In the genomic region with DNA sequence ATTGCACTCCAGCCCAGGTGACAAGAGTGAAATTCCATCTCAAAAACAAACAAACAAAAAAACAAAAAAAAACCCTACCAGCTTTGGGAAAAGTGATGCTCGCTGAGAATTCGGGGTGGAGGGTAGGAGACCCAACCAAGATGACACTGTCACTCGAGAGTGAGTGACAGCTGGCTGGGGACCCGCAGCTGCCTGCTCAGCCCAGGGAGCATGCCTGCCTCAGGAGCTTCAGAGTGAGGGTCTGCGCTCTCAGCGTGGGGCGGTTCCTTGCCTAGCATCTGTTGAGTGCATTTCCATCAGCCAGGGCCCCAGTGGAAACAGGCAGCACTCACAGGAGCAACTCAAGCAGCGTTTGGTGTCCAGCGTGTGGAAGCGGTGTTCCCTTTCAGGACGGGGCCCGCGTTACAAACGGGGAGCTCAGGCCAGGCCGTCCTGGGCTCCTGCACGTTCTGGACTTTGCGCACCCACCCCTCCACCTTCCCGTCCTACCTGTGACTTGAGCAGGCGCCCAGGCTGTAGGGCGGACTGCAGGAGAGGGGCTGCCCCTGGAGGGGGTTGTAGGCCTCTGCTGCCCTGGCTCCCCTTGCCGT, we compare ENCODE assay signal across 2 cellular contexts.
A peak's percentile ranks its signal among the peaks of the same experiment; 100 is the strongest.
TF ChIP-seq lines count a peak whose summit lies in the region.

No MANE protein-coding gene starts in this region.

TF ChIP-seq in A549, 52 proteins besides CTCF, POLR2A, EP300 and RAD21:
- no peak for TF ChIP-seq ZNF302 (CRISPR knock-in tag; IDR thresholded peaks at IDR 0.05)
- no peak for TF ChIP-seq HEYL (CRISPR knock-in tag; IDR thresholded peaks at IDR 0.05)
- TF ChIP-seq ZSCAN20 (CRISPR knock-in tag; IDR thresholded peaks at IDR 0.05): no peak
- TF ChIP-seq PHF8 (IDR thresholded peaks at IDR 0.05; ENCODE audit: borderline replicate concordance, low read depth): no peak
- TF ChIP-seq, protein P1, sequence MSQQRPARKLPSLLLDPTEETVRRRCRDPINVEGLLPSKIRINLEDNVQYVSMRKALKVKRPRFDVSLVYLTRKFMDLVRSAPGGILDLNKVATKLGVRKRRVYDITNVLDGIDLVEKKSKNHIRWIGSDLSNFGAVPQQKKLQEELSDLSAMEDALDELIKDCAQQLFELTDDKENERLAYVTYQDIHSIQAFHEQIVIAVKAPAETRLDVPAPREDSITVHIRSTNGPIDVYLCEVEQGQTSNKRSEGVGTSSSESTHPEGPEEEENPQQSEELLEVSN (IDR thresholded peaks at IDR 0.05; ENCODE audit: borderline replicate concordance, low read depth): no peak
- TF ChIP-seq, protein P2, sequence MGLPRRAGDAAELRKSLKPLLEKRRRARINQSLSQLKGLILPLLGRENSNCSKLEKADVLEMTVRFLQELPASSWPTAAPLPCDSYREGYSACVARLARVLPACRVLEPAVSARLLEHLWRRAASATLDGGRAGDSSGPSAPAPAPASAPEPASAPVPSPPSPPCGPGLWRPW (IDR thresholded peaks at IDR 0.05): no peak
- TF ChIP-seq, protein P3, sequence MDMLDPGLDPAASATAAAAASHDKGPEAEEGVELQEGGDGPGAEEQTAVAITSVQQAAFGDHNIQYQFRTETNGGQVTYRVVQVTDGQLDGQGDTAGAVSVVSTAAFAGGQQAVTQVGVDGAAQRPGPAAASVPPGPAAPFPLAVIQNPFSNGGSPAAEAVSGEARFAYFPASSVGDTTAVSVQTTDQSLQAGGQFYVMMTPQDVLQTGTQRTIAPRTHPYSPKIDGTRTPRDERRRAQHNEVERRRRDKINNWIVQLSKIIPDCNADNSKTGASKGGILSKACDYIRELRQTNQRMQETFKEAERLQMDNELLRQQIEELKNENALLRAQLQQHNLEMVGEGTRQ (IDR thresholded peaks at IDR 0.05): no peak
TF ChIP-seq in A549: peak in this region for 0.

TF ChIP-seq in GM12878, 131 proteins besides CTCF, POLR2A, EP300 and RAD21:
- TF ChIP-seq ZNF384 (IDR thresholded peaks at IDR 0.05; ENCODE audit: borderline replicate concordance, low read depth, low read length) (no peak), NR2C1 (IDR thresholded peaks at IDR 0.05) (no peak), ZNF207 (IDR thresholded peaks at IDR 0.05; ENCODE audit: borderline replicate concordance) (no peak), SUZ12 (IDR thresholded peaks at IDR 0.05; ENCODE audit: unreplicated experiment) (no peak), TARDBP (IDR thresholded peaks at IDR 0.05; ENCODE audit: borderline replicate concordance) (no peak), BACH1 (IDR thresholded peaks at IDR 0.05; ENCODE audit: borderline replicate concordance) (no peak)
- TF ChIP-seq, protein P4, sequence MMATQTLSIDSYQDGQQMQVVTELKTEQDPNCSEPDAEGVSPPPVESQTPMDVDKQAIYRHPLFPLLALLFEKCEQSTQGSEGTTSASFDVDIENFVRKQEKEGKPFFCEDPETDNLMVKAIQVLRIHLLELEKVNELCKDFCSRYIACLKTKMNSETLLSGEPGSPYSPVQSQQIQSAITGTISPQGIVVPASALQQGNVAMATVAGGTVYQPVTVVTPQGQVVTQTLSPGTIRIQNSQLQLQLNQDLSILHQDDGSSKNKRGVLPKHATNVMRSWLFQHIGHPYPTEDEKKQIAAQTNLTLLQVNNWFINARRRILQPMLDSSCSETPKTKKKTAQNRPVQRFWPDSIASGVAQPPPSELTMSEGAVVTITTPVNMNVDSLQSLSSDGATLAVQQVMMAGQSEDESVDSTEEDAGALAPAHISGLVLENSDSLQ (IDR thresholded peaks at IDR 0.05): peak; percentile 22; the same call in 1 of the 2 replicates
- TF ChIP-seq, protein P5, sequence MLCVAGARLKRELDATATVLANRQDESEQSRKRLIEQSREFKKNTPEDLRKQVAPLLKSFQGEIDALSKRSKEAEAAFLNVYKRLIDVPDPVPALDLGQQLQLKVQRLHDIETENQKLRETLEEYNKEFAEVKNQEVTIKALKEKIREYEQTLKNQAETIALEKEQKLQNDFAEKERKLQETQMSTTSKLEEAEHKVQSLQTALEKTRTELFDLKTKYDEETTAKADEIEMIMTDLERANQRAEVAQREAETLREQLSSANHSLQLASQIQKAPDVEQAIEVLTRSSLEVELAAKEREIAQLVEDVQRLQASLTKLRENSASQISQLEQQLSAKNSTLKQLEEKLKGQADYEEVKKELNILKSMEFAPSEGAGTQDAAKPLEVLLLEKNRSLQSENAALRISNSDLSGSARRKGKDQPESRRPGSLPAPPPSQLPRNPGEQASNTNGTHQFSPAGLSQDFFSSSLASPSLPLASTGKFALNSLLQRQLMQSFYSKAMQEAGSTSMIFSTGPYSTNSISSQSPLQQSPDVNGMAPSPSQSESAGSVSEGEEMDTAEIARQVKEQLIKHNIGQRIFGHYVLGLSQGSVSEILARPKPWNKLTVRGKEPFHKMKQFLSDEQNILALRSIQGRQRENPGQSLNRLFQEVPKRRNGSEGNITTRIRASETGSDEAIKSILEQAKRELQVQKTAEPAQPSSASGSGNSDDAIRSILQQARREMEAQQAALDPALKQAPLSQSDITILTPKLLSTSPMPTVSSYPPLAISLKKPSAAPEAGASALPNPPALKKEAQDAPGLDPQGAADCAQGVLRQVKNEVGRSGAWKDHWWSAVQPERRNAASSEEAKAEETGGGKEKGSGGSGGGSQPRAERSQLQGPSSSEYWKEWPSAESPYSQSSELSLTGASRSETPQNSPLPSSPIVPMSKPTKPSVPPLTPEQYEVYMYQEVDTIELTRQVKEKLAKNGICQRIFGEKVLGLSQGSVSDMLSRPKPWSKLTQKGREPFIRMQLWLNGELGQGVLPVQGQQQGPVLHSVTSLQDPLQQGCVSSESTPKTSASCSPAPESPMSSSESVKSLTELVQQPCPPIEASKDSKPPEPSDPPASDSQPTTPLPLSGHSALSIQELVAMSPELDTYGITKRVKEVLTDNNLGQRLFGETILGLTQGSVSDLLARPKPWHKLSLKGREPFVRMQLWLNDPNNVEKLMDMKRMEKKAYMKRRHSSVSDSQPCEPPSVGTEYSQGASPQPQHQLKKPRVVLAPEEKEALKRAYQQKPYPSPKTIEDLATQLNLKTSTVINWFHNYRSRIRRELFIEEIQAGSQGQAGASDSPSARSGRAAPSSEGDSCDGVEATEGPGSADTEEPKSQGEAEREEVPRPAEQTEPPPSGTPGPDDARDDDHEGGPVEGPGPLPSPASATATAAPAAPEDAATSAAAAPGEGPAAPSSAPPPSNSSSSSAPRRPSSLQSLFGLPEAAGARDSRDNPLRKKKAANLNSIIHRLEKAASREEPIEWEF (IDR thresholded peaks at IDR 0.05; ENCODE audit: insufficient replicate concordance, low read depth, low read length): no peak
